In genomic region chr3:114928989-114929620, GRCh38 we compare ENCODE assay signal across 1 cellular context.
TF ChIP-seq lines count a peak whose summit lies in the region.

No MANE protein-coding gene starts in this region.

TF ChIP-seq in GM23338, 12 proteins besides CTCF, POLR2A, EP300 and RAD21 (continued from another document):
- TF ChIP-seq ZNF462 (CRISPR knock-in tag; IDR thresholded peaks at IDR 0.05) = no peak
- no peak for TF ChIP-seq EZH2phosphoT487 (IDR thresholded peaks at IDR 0.05; ENCODE audit: unreplicated experiment)
- TF ChIP-seq CREB1 (CRISPR knock-in tag; IDR thresholded peaks at IDR 0.05; ENCODE audit: low read depth) = no peak
- TF ChIP-seq NANOG (IDR thresholded peaks at IDR 0.05; ENCODE audit: borderline replicate concordance) = no peak
